12 cellular contexts compared by ENCODE assay signal in genomic region chr20:9928281-9928737, GRCh38.
DNase-seq lines count a peak whose midpoint lies in the region; ATAC-seq and TF ChIP-seq lines count a peak whose summit lies in the region.
"Had no signal": no experiment of that assay in that cellular context is flagged by ENCODE, and none has a peak within 500 bp of the region (broad histone marks: within the 10 kb centered on the region; RNA-seq: fewer than 3 reads in every experiment).

No MANE protein-coding gene starts in this region.

- no peak for TF ChIP-seq CTCF in OCI-LY3 (IDR thresholded peaks at IDR 0.05; ENCODE audit: low read depth, low read length)
- no peak for TF ChIP-seq CTCF in heart left ventricle (IDR thresholded peaks at IDR 0.05)

- WGBS in heart left ventricle, 4 donors, result 33 to 54% (median 41%) methylated on average over 5 of the region's 5 CpGs

- H3K9ac ChIP-seq in OCI-LY3 (ENCODE audit: low read length), result peak overlapping the region; percentile 7; the same call in 1 of the 2 replicates

- H3K36me3 ChIP-seq in OCI-LY3 (replicated peaks; ENCODE audit: low read depth, low read length) (no peaks in the 10 kb centered on the region), heart left ventricle (no peaks in the 10 kb centered on the region)

- no peaks in the 10 kb centered on the region for H4K20me1 ChIP-seq in OCI-LY3 (ENCODE audit: insufficient read depth, low read length)

- ATAC-seq in GM18870 (IDR thresholded peaks at IDR 0.05; ENCODE audit: unreplicated experiment) (peak; percentile 93), GM21526 (IDR thresholded peaks at IDR 0.05; ENCODE audit: low FRiP score, unreplicated experiment) (peak; percentile 91), HG03045 (IDR thresholded peaks at IDR 0.05; ENCODE audit: unreplicated experiment) (peak; percentile 91), heart left ventricle (no peak)
- ATAC-seq: HCT116 had no signal

- H2AFZ ChIP-seq in OCI-LY3 (ENCODE audit: low read depth, low read length), result 0 out of 2 replicates have a peak overlapping the region, but pooled peaks have one; percentile 27

- intact Hi-C loops in heart left ventricle (cut with DNase I), result no loop called here
- intact Hi-C loops in head of caudate nucleus (cut with DNase I), result no loop called here
- intact Hi-C loops in activated CD4-positive, alpha-beta memory T cell treated with anti-CD3 and anti-CD28 coated beads for 36 hours (cut with micrococcal nuclease), result no loop called here

- peak overlapping the region; percentile 74 for H3K4me2 ChIP-seq in OCI-LY3 (ENCODE audit: low read length)

- no peaks in the 10 kb centered on the region for H3K9me3 Mint-ChIP-seq in activated CD4-positive, alpha-beta memory T cell treated with anti-CD3 and anti-CD28 coated beads for 36 hours

- H3K27me3 Mint-ChIP-seq in activated CD4-positive, alpha-beta memory T cell treated with anti-CD3 and anti-CD28 coated beads for 36 hours, result peaks cover 2% of the 10 kb centered on the region

- no peak for DNase-seq in inferior parietal cortex (ENCODE audit: extremely low spot score)
- no peak for DNase-seq in heart left ventricle
- no peak for DNase-seq in head of caudate nucleus
- DNase-seq in activated CD4-positive, alpha-beta memory T cell treated with anti-CD3 and anti-CD28 coated beads for 36 hours, result no peak
- DNase-seq: GF-D8; NCI-H345; stimulated activated CD4-positive, alpha-beta T cell treated with anti-CD3 and anti-CD28 coated beads, Interleukin-4, amount 100 ng/mL, for 1 hour had no signal

- H3K4me1 ChIP-seq in OCI-LY3 (ENCODE audit: low read length) (peaks cover 34% of the 10 kb centered on the region), heart left ventricle (no peaks in the 10 kb centered on the region)

- no peak overlapping the region for H3K27ac Mint-ChIP-seq in activated CD4-positive, alpha-beta memory T cell treated with anti-CD3 and anti-CD28 coated beads for 36 hours

- H3K79me2 ChIP-seq in OCI-LY3 (ENCODE audit: low read length), result no peaks in the 10 kb centered on the region

- H3K4me3 ChIP-seq in OCI-LY3 (ENCODE audit: low read length) (peak overlapping the region; percentile 41), heart left ventricle (no peak overlapping the region)

- H3K9me3 ChIP-seq in OCI-LY3 (ENCODE audit: insufficient read depth, low read length) (no peaks in the 10 kb centered on the region), heart left ventricle (no peaks in the 10 kb centered on the region)

- CTCF ChIA-PET in activated CD4-positive, alpha-beta memory T cell treated with anti-CD3 and anti-CD28 coated beads for 36 hours (lab: Charles Lee), result no interaction called here

- peaks cover 43% of the 10 kb centered on the region for H3K27me3 ChIP-seq in OCI-LY3 (ENCODE audit: low read depth, low read length)
- peaks cover 0 to 7% (median 0%) of the 10 kb centered on the region in 9 donors for H3K27me3 ChIP-seq in heart left ventricle

- no peaks in the 10 kb centered on the region for H3K4me1 Mint-ChIP-seq in activated CD4-positive, alpha-beta memory T cell treated with anti-CD3 and anti-CD28 coated beads for 36 hours (ENCODE audit: low read depth)

- POLR2A ChIA-PET in activated CD4-positive, alpha-beta memory T cell treated with anti-CD3 and anti-CD28 coated beads for 36 hours (lab: Charles Lee), result no interaction called here

- no peak for TF ChIP-seq POLR2A in heart left ventricle (IDR thresholded peaks at IDR 0.05)

- no peak overlapping the region for H3K4me3 Mint-ChIP-seq in activated CD4-positive, alpha-beta memory T cell treated with anti-CD3 and anti-CD28 coated beads for 36 hours

- H3K36me3 Mint-ChIP-seq in activated CD4-positive, alpha-beta memory T cell treated with anti-CD3 and anti-CD28 coated beads for 36 hours, result no peaks in the 10 kb centered on the region

- peak overlapping the region; percentile 37 for H3K27ac ChIP-seq in OCI-LY3 (ENCODE audit: low read length)
- no peak overlapping the region for H3K27ac ChIP-seq in heart left ventricle

Comparison
In these comparisons a context has a peak if more than half of its experiments do, and no peak if none do; other contexts are left out.
1. ATAC-seq: peak in GM18870 (single experiment), GM21526 (single experiment) and HG03045 (single experiment); none in heart left ventricle (0 of 4).